Comparison of ENCODE assay signal across 1 cellular context in the genomic region with DNA sequence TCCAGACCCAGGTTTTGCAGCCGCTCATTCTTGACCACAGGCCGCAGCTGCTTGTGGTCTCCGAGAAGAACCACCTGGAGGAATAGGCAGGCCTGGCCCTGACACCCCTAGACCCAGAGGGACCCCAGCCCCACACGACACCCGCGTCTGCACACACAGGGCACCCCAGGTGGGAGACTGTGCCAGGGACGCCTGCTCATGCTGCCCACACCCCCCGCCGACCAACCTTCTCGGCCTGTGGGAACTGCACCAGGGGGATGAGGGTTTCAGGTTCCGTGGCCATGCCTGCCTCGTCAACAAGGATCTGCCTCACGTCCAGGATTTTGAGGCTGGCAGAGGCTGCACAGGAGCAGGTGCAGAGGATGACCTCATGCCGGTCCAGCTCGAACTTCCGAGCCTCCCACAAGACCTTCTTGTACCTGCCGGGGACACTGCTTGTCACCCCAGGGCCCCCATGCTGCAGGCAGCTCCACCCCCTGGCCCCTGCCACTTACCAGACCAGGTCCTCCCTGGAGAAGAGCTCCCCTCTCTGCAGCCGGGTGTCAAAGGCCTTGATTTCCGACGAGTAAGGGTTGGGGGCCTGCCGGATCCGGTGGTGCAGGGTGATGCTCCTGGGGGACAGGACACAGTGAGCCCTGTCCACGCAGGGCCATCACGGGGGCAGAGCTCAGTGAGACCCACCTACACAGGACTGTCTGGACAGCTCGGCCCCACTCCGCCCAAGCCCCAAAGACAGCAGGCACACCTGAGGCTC.
TF ChIP-seq lines count a peak whose summit lies in the region.

No MANE protein-coding gene starts in this region.

TF ChIP-seq in H1, 55 proteins besides CTCF, POLR2A, EP300 and RAD21:
- no peak for TF ChIP-seq GABPA (IDR thresholded peaks at IDR 0.05; ENCODE audit: borderline replicate concordance, insufficient read depth, low read length)
- no peak for TF ChIP-seq KDM5A (IDR thresholded peaks at IDR 0.05; ENCODE audit: low read length)
- TF ChIP-seq CBX8 (IDR thresholded peaks at IDR 0.05; ENCODE audit: borderline replicate concordance, low read depth, low read length): no peak
- no peak for TF ChIP-seq ATF3 (IDR thresholded peaks at IDR 0.05; ENCODE audit: insufficient read depth, low read depth, low read length)
- TF ChIP-seq BCL11A (IDR thresholded peaks at IDR 0.05; ENCODE audit: low read depth in 2 of 2, low read length in 2 of 2): no peak
- TF ChIP-seq SRF (IDR thresholded peaks at IDR 0.05; ENCODE audit: low read depth, low read length): no peak
- no peak for TF ChIP-seq RNF2 (IDR thresholded peaks at IDR 0.05; ENCODE audit: borderline replicate concordance, low read depth, low read length, missing control alignments, poor library complexity, severe bottlenecking)
